In genomic region chr1:47224676-47225399, GRCh38 we compare ENCODE assay signal across 11 cellular contexts. TPM values are rescaled to one million over a fixed set of nuclear protein-coding genes. Genes with fewer than 3 reads are reported as not detected.
DNase-seq lines count a peak whose midpoint lies in the region; ATAC-seq, FAIRE-seq and TF ChIP-seq lines count a peak whose summit lies in the region.
"Had no signal": no experiment of that assay in that cellular context is flagged by ENCODE, and none has a peak within 500 bp of the region (broad histone marks: within the 10 kb centered on the region; RNA-seq: fewer than 3 reads in every experiment).

No MANE protein-coding gene starts in this region.

- H3K36me3 ChIP-seq in heart left ventricle (peaks cover 0 to 5% (median 0%) of the 10 kb centered on the region in 9 donors), mammary epithelial cell (ENCODE audit: insufficient read depth, low read length) (no peaks in the 10 kb centered on the region)
- no peaks in the 10 kb centered on the region for H3K36me3 ChIP-seq in naive thymus-derived CD4-positive, alpha-beta T cell (ENCODE audit: control insufficient read depth in 2 of 3, insufficient read depth in 3 of 3, low read length in 3 of 3)
- H3K36me3 ChIP-seq: BLaER1 treated with 17β-estradiol and CSF1 and Interleukin-3, amounts not matched to agents 10 nM and 100 nM; left lung had no signal

- no peak overlapping the region for H2AFZ ChIP-seq in mammary epithelial cell (ENCODE audit: low read depth, low read length)

- peak overlapping the region; percentile 3 to 50 (median 42) for H3K4me3 ChIP-seq in heart left ventricle
- H3K4me3 ChIP-seq in mammary epithelial cell (replicated peaks in 1 of 3; ENCODE audit: insufficient read depth in 1 of 3, low read depth in 2 of 3, low read length in 3 of 3): no peak overlapping the region
- H3K4me3 ChIP-seq in naive thymus-derived CD4-positive, alpha-beta T cell (ENCODE audit: low read length): no peak overlapping the region
- H3K4me3 ChIP-seq: BLaER1 treated with 17β-estradiol and CSF1 and Interleukin-3, amounts not matched to agents 10 nM and 100 nM had no signal

- H3K9me3 ChIP-seq in heart left ventricle: no peaks in the 10 kb centered on the region
- H3K9me3 ChIP-seq in mammary epithelial cell (replicated peaks; ENCODE audit: insufficient read depth, low read length): no peaks in the 10 kb centered on the region
- H3K9me3 ChIP-seq in naive thymus-derived CD4-positive, alpha-beta T cell (ENCODE audit: control insufficient read depth in 2 of 3, low read length in 3 of 3): no peaks in the 10 kb centered on the region
- H3K9me3 ChIP-seq: left lung had no signal

- peaks cover 26 to 82% (median 65%) of the 10 kb centered on the region in 9 donors for H3K27me3 ChIP-seq in heart left ventricle
- H3K27me3 ChIP-seq in mammary epithelial cell (ENCODE audit: insufficient read depth, low read length): peaks cover 52% of the 10 kb centered on the region
- peaks cover 9 to 40% of the 10 kb centered on the region in 2 donors for H3K27me3 ChIP-seq in naive thymus-derived CD4-positive, alpha-beta T cell (ENCODE audit: control insufficient read depth in 2 of 2, insufficient read depth in 2 of 2, low read length in 2 of 2)

- H3K4me1 ChIP-seq in heart left ventricle: peaks cover 0 to 47% (median 21%) of the 10 kb centered on the region in 12 donors
- H3K4me1 ChIP-seq in mammary epithelial cell (ENCODE audit: insufficient read depth, low read length): peaks cover 8% of the 10 kb centered on the region
- H3K4me1 ChIP-seq in naive thymus-derived CD4-positive, alpha-beta T cell (ENCODE audit: control insufficient read depth in 2 of 2, insufficient read depth in 2 of 2, low read length in 2 of 2): peaks cover 0 to 3% of the 10 kb centered on the region in 2 donors

- peak overlapping the region; percentile 70 for H3K4me2 ChIP-seq in mammary epithelial cell (ENCODE audit: insufficient read depth, low read depth, low read length)

- in situ Hi-C loops in mammary epithelial cell (cut with MboI; ENCODE audit: low sequenced_read_pairs in 2 of 2) (no loop called here), GM13976 (cut with MboI; ENCODE audit: low sequenced_read_pairs, unreplicated experiment) (no loop called here)

- POLR2A ChIA-PET in naive thymus-derived CD4-positive, alpha-beta T cell (lab: Charles Lee): no interaction called here

- no peak for DNase-seq in heart left ventricle
- DNase-seq in left cardiac atrium: no peak
- no peak for DNase-seq in mammary epithelial cell
- no peak for DNase-seq in naive thymus-derived CD4-positive, alpha-beta T cell
- no peak for DNase-seq in urothelium cell line (ENCODE audit: low spot score)
- no peak for DNase-seq in GM13976 (ENCODE audit: low spot score)
- DNase-seq in NCI-H2029 treated with DMSO at 0.1 percent for 48 hours (lab: John Stamatoyannopoulos, UW): no peak
- DNase-seq: activated T-cell treated with anti-CD3 and anti-CD28 coated beads, Interleukin-2, amount 50 U/mL, for 24 hours had no signal

- peak; percentile 44 for FAIRE-seq in urothelium cell line (lab: Jason Lieb, UNC)

- H3K9me3 Mint-ChIP-seq in naive thymus-derived CD4-positive, alpha-beta T cell: peaks cover 0 to 4% (median 0%) of the 10 kb centered on the region in 11 donors
- H3K9me3 Mint-ChIP-seq: activated T-cell treated with anti-CD3 and anti-CD28 coated beads, Interleukin-2, amount 50 U/mL, for 24 hours had no signal

- peak overlapping the region in 3 of 12 donors; percentile 7 to 62 (median 44) for H3K27ac ChIP-seq in heart left ventricle
- H3K27ac ChIP-seq in mammary epithelial cell (ENCODE audit: insufficient read depth, low read depth, low read length): no peak overlapping the region
- no peak overlapping the region for H3K27ac ChIP-seq in naive thymus-derived CD4-positive, alpha-beta T cell (ENCODE audit: low read depth, low read length)
- H3K27ac ChIP-seq: BLaER1 treated with 17β-estradiol and CSF1 and Interleukin-3, amounts not matched to agents 10 nM and 100 nM had no signal

- peaks cover 41 to 55% (median 52%) of the 10 kb centered on the region in 5 donors for H3K27me3 Mint-ChIP-seq in naive thymus-derived CD4-positive, alpha-beta T cell

- no peaks in the 10 kb centered on the region for H3K79me2 ChIP-seq in mammary epithelial cell (ENCODE audit: insufficient read depth, low read length)

- ATAC-seq in heart left ventricle (no peak), left cardiac atrium (no peak), GM18511 (IDR thresholded peaks at IDR 0.05; ENCODE audit: unreplicated experiment) (no peak)
- ATAC-seq in naive thymus-derived CD4-positive, alpha-beta T cell: peak; percentile 32

- no peak for TF ChIP-seq POLR2A in heart left ventricle (IDR thresholded peaks at IDR 0.05)

- intact Hi-C loops in heart left ventricle (cut with DNase I) (no loop called here), left cardiac atrium (cut with DNase I) (no loop called here), mammary epithelial cell (cut with micrococcal nuclease) (no loop called here)
- intact Hi-C loops in naive thymus-derived CD4-positive, alpha-beta T cell (cut with micrococcal nuclease): no loop called here

- dilution Hi-C loops in mammary epithelial cell (cut with HindIII; ENCODE audit: low sequenced_read_pairs): no loop called here

- H3K4me3 Mint-ChIP-seq in naive thymus-derived CD4-positive, alpha-beta T cell: no peak overlapping the region
- H3K4me3 Mint-ChIP-seq: activated T-cell treated with anti-CD3 and anti-CD28 coated beads, Interleukin-2, amount 50 U/mL, for 24 hours had no signal

- H3K36me3 Mint-ChIP-seq in naive thymus-derived CD4-positive, alpha-beta T cell: peaks cover 0 to 9% (median 0%) of the 10 kb centered on the region in 5 donors

- BruUV-seq in mammary epithelial cell (replicated peaks; lab: Mats Ljungman, UMichigan): no TSS peak

- TF ChIP-seq CTCF in heart left ventricle (IDR thresholded peaks at IDR 0.05) (no peak), mammary epithelial cell (conservative IDR thresholded peaks at IDR 0.05 in 1 of 2, IDR thresholded peaks at IDR 0.05 in 1 of 2; ENCODE audit: extremely low read depth in 1 of 2, insufficient read depth in 1 of 2, low read depth in 1 of 2, low read length in 2 of 2) (no peak), GM13976 (IDR thresholded peaks at IDR 0.05; ENCODE audit: borderline replicate concordance, control extremely low read depth, extremely low read depth, insufficient read depth, missing control alignments) (no peak)

- peaks cover 0 to 15% (median 9%) of the 10 kb centered on the region in 7 donors for H3K4me1 Mint-ChIP-seq in naive thymus-derived CD4-positive, alpha-beta T cell

- no peak overlapping the region for H3K27ac Mint-ChIP-seq in naive thymus-derived CD4-positive, alpha-beta T cell
- H3K27ac Mint-ChIP-seq: activated T-cell treated with anti-CD3 and anti-CD28 coated beads, Interleukin-2, amount 50 U/mL, for 24 hours had no signal

- WGBS in heart left ventricle, 4 donors: 16 to 36% (median 21%) methylated on average over 21 to 30 of the region's 30 CpGs
- 8% methylated on average over 18 of the region's 30 CpGs for WGBS in mammary epithelial cell (ENCODE audit: low coverage, missing lambda C conversion rate)

- CTCF ChIA-PET in mammary epithelial cell (lab: Charles Lee; ENCODE audit: low non-redundant PET): no interaction called here
- CTCF ChIA-PET in naive thymus-derived CD4-positive, alpha-beta T cell (lab: Charles Lee): no interaction called here

- H3K9ac ChIP-seq in mammary epithelial cell (ENCODE audit: insufficient read depth, low read length): no peak overlapping the region
- H3K9ac ChIP-seq: BLaER1 treated with 17β-estradiol and CSF1 and Interleukin-3, amounts not matched to agents 10 nM and 100 nM had no signal

- H4K20me1 ChIP-seq in mammary epithelial cell (ENCODE audit: insufficient read depth, low read length): no peaks in the 10 kb centered on the region

RNA-seq across cellular contexts. Expression of gene TAL1, which starts 7.2 kb away (rescaled TPM):
- total RNA-seq in heart left ventricle (1 to 10 TPM; 1.8 to 3.9 (median 3.4) TPM), left cardiac atrium (1 to 10 TPM; 4.0 to 5.1 TPM), mammary epithelial cell (not detected)
- polyA plus RNA-seq in heart left ventricle (1 to 10 TPM; 2.7 to 2.9 TPM), mammary epithelial cell (not detected)
- not detected for polyA minus RNA-seq in mammary epithelial cell
- 1 to 10 TPM in 1 of 5 experiments, under 1 TPM in 1, not detected in 3; 0.42 to 4.0 TPM for total RNA-seq in naive thymus-derived CD4-positive, alpha-beta T cell
- polyA plus RNA-seq in naive thymus-derived CD4-positive, alpha-beta T cell: not detected

RNA-seq across cellular contexts. Expression of gene PDZK1IP1, which starts 35.0 kb away (rescaled TPM):
- total RNA-seq in heart left ventricle (1 to 10 TPM in 1 of 9 donors, under 1 TPM in 1, not detected in 7; 0.56 to 7.1 TPM), left cardiac atrium (1 to 10 TPM; 1.6 to 1.9 TPM), mammary epithelial cell (1 to 10 TPM in 1 of 2 donors, not detected in 1; 1.8 TPM)
- polyA plus RNA-seq in heart left ventricle (not detected), mammary epithelial cell (0.36 TPM)
- polyA minus RNA-seq in mammary epithelial cell: not detected
- not detected for total RNA-seq in naive thymus-derived CD4-positive, alpha-beta T cell
- polyA plus RNA-seq in naive thymus-derived CD4-positive, alpha-beta T cell: not detected

Comparison
In these comparisons a context has a peak if more than half of its experiments do, and no peak if none do; other contexts are left out.
1. H3K4me3 ChIP-seq: peak in heart left ventricle (12 of 12); none in mammary epithelial cell (0 of 3) and naive thymus-derived CD4-positive, alpha-beta T cell (single experiment).